9 cellular contexts compared by ENCODE assay signal in the genomic region with DNA sequence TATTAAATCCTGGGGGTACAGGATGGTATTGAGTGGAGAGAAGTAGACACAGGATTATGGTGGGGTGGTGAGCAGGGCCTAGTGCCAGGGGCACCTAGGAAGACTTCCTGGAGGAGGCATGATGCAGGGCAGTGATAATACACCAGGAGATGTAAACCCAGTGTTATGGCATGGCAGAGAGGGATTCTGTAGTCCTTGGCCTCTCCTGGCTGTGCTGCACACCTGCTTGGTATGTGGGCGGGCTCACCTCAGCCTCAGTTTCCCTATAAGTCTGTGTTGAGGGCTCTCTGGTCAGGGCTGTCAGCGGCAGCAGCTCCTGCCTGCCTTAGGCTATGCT. TPM values are rescaled to one million over a fixed set of nuclear protein-coding genes. Genes with fewer than 3 reads are reported as not detected.
A peak's percentile ranks its signal among the peaks of the same experiment; 100 is the strongest.
DNase-seq lines count a peak whose midpoint lies in the region; ATAC-seq and TF ChIP-seq lines count a peak whose summit lies in the region.
"Had no signal": no experiment of that assay in that cellular context is flagged by ENCODE, and none has a peak within 500 bp of the region (broad histone marks: within the 10 kb centered on the region; RNA-seq: fewer than 3 reads in every experiment).

No MANE protein-coding gene starts in this region.

- H3K27me3 ChIP-seq in SU-DHL-6 (ENCODE audit: low read length): no peaks in the 10 kb centered on the region

- H3F3A ChIP-seq in SU-DHL-6 (ENCODE audit: insufficient read depth): peaks cover 28% of the 10 kb centered on the region

- H3K27ac ChIP-seq in SU-DHL-6 (ENCODE audit: low read depth, low read length): peak overlapping the region; percentile 74

- peak overlapping the region; percentile 85 for H3K9ac ChIP-seq in SU-DHL-6 (ENCODE audit: low read length)

- ATAC-seq in stimulated activated naive B cell treated with anti-CD40 and anti-IgM and Interleukin-4, amounts not matched to agents 10 μg/mL and 1 μg/mL and 100 μg/mL, for 72 hours (replicated peaks): no peak
- ATAC-seq in GM18858 (IDR thresholded peaks at IDR 0.05; ENCODE audit: unreplicated experiment): no peak

- H3K4me1 Mint-ChIP-seq in activated CD4-positive, alpha-beta T cell treated with anti-CD3 and anti-CD28 coated beads, Interleukin-2, amount 10 ng/mL, durations not matched to agents 7 days and 5 days: peaks cover 42% of the 10 kb centered on the region
- H3K4me1 Mint-ChIP-seq in glutamatergic neuron (ENCODE audit: low read depth, unreplicated experiment): peaks cover 30% of the 10 kb centered on the region
- peaks cover 40 to 50% of the 10 kb centered on the region in 2 donors for H3K4me1 Mint-ChIP-seq in stimulated activated naive B cell treated with anti-CD40 and anti-IgM and Interleukin-4, amounts not matched to agents 10 μg/mL and 1 μg/mL and 100 μg/mL, for 72 hours

- H3K4me3 ChIP-seq in SU-DHL-6 (ENCODE audit: insufficient read depth, low read length, poor library complexity, severe bottlenecking): peak overlapping the region; percentile 89
- H3K4me3 ChIP-seq: skin epidermis had no signal

- H2AFZ ChIP-seq in SU-DHL-6 (ENCODE audit: low read depth, low read length, severe bottlenecking): no peak overlapping the region

- peak overlapping the region; percentile 94 for H3K4me2 ChIP-seq in SU-DHL-6 (ENCODE audit: low read depth, low read length, poor library complexity, severe bottlenecking)

- CTCF ChIA-PET in activated CD4-positive, alpha-beta T cell treated with anti-CD3 and anti-CD28 coated beads, Interleukin-2, amount 10 ng/mL, durations not matched to agents 7 days and 5 days (lab: Charles Lee): interaction anchor here (1.6 to 4.6 kb wide), 5 partner anchors 10 to 52 kb away, joined by 3 to 27 read pairs (median 21); a partner anchor contains a TSS

- peak overlapping the region; percentile 42 for H3K27ac Mint-ChIP-seq in activated CD4-positive, alpha-beta T cell treated with anti-CD3 and anti-CD28 coated beads, Interleukin-2, amount 10 ng/mL, durations not matched to agents 7 days and 5 days
- peak overlapping the region; percentile 100 for H3K27ac Mint-ChIP-seq in glutamatergic neuron (ENCODE audit: unreplicated experiment)
- peak overlapping the region; percentile 74 for H3K27ac Mint-ChIP-seq in stimulated activated naive B cell treated with anti-CD40 and anti-IgM and Interleukin-4, amounts not matched to agents 10 μg/mL and 1 μg/mL and 100 μg/mL, for 72 hours

- H3K9me2 ChIP-seq in SU-DHL-6 (replicated peaks; ENCODE audit: insufficient read depth, low read length): no peaks in the 10 kb centered on the region

- no peaks in the 10 kb centered on the region for H3K27me3 Mint-ChIP-seq in activated CD4-positive, alpha-beta T cell treated with anti-CD3 and anti-CD28 coated beads, Interleukin-2, amount 10 ng/mL, durations not matched to agents 7 days and 5 days
- H3K27me3 Mint-ChIP-seq in glutamatergic neuron (ENCODE audit: unreplicated experiment): peaks cover 14% of the 10 kb centered on the region
- H3K27me3 Mint-ChIP-seq in stimulated activated naive B cell treated with anti-CD40 and anti-IgM and Interleukin-4, amounts not matched to agents 10 μg/mL and 1 μg/mL and 100 μg/mL, for 72 hours: no peaks in the 10 kb centered on the region

- H3K4me3 Mint-ChIP-seq in activated CD4-positive, alpha-beta T cell treated with anti-CD3 and anti-CD28 coated beads, Interleukin-2, amount 10 ng/mL, durations not matched to agents 7 days and 5 days: peak overlapping the region; percentile 82
- peak overlapping the region; percentile 92 for H3K4me3 Mint-ChIP-seq in glutamatergic neuron (ENCODE audit: unreplicated experiment)
- peak overlapping the region; percentile 87 to 92 for H3K4me3 Mint-ChIP-seq in stimulated activated naive B cell treated with anti-CD40 and anti-IgM and Interleukin-4, amounts not matched to agents 10 μg/mL and 1 μg/mL and 100 μg/mL, for 72 hours

- DNase-seq in activated CD4-positive, alpha-beta T cell treated with anti-CD3 and anti-CD28 coated beads, Interleukin-2, amount 10 ng/mL, durations not matched to agents 7 days and 5 days: no peak
- no peak for DNase-seq in activated CD4-positive, alpha-beta T cell treated with anti-CD3 and anti-CD28 coated beads, Interleukin-2, amount 50 U/mL, for 1 hour
- no peak for DNase-seq in glutamatergic neuron
- no peak for DNase-seq in stimulated activated naive B cell treated with anti-CD40 and anti-IgM and Interleukin-4, amounts not matched to agents 10 μg/mL and 1 μg/mL and 100 μg/mL, for 72 hours
- no peak for DNase-seq in NCI-H524 treated with DMSO at 0.1 percent for 48 hours (lab: John Stamatoyannopoulos, UW)
- no peak for DNase-seq in GM13976 (ENCODE audit: low spot score)

- TF ChIP-seq CTCF in SU-DHL-6 (IDR thresholded peaks at IDR 0.05; ENCODE audit: insufficient read depth, low read length, poor library complexity, severe bottlenecking) (no peak), glutamatergic neuron (IDR thresholded peaks at IDR 0.05; ENCODE audit: partially characterized antibody, unreplicated experiment) (no peak), GM13976 (IDR thresholded peaks at IDR 0.05; ENCODE audit: borderline replicate concordance, control extremely low read depth, extremely low read depth, insufficient read depth, missing control alignments) (no peak)

- POLR2A ChIA-PET in activated CD4-positive, alpha-beta T cell treated with anti-CD3 and anti-CD28 coated beads, Interleukin-2, amount 10 ng/mL, durations not matched to agents 7 days and 5 days (lab: Charles Lee): no interaction called here

- H3K9me3 Mint-ChIP-seq in activated CD4-positive, alpha-beta T cell treated with anti-CD3 and anti-CD28 coated beads, Interleukin-2, amount 10 ng/mL, durations not matched to agents 7 days and 5 days: no peaks in the 10 kb centered on the region
- H3K9me3 Mint-ChIP-seq in glutamatergic neuron (ENCODE audit: unreplicated experiment): peaks cover 12% of the 10 kb centered on the region
- H3K9me3 Mint-ChIP-seq in stimulated activated naive B cell treated with anti-CD40 and anti-IgM and Interleukin-4, amounts not matched to agents 10 μg/mL and 1 μg/mL and 100 μg/mL, for 72 hours: peaks cover 0 to 3% of the 10 kb centered on the region in 2 donors

- in situ Hi-C loops in GM13976 (cut with MboI; ENCODE audit: low sequenced_read_pairs, unreplicated experiment): no loop called here

- no peaks in the 10 kb centered on the region for H3K36me3 ChIP-seq in SU-DHL-6 (ENCODE audit: low read length)

- peaks cover 8% of the 10 kb centered on the region for H3K36me3 Mint-ChIP-seq in activated CD4-positive, alpha-beta T cell treated with anti-CD3 and anti-CD28 coated beads, Interleukin-2, amount 10 ng/mL, durations not matched to agents 7 days and 5 days (ENCODE audit: low read depth)
- H3K36me3 Mint-ChIP-seq in glutamatergic neuron (ENCODE audit: unreplicated experiment): no peaks in the 10 kb centered on the region
- peaks cover 23 to 37% of the 10 kb centered on the region in 2 donors for H3K36me3 Mint-ChIP-seq in stimulated activated naive B cell treated with anti-CD40 and anti-IgM and Interleukin-4, amounts not matched to agents 10 μg/mL and 1 μg/mL and 100 μg/mL, for 72 hours

- peaks cover 3% of the 10 kb centered on the region; the same call in 1 of the 2 replicates for H4K20me1 ChIP-seq in SU-DHL-6 (ENCODE audit: low read depth, low read length)

- peaks cover 62% of the 10 kb centered on the region for H3K79me2 ChIP-seq in SU-DHL-6 (ENCODE audit: insufficient read depth, low read length)

- no peaks in the 10 kb centered on the region for H3K9me3 ChIP-seq in SU-DHL-6 (ENCODE audit: insufficient read depth, low read length)

RNA-seq across cellular contexts. Expression of a gene that starts 2.2 kb away (rescaled TPM):
- total RNA-seq in activated CD4-positive, alpha-beta T cell treated with anti-CD3 and anti-CD28 coated beads, Interleukin-2, amount 10 ng/mL, durations not matched to agents 7 days and 5 days: 10 to 100 TPM; 21.5 to 21.8 TPM
- 88.1 TPM for total RNA-seq in glutamatergic neuron (ENCODE audit: unreplicated experiment)

RNA-seq across cellular contexts. Expression of a gene that starts 14.8 kb away (rescaled TPM):
- 1,000 to 10,000 TPM; 1,140 to 1,273 TPM for total RNA-seq in activated CD4-positive, alpha-beta T cell treated with anti-CD3 and anti-CD28 coated beads, Interleukin-2, amount 10 ng/mL, durations not matched to agents 7 days and 5 days
- 50.7 TPM for total RNA-seq in glutamatergic neuron (ENCODE audit: unreplicated experiment)

RNA-seq across cellular contexts. Expression of a gene that starts 21.2 kb away (rescaled TPM):
- 100 to 1,000 TPM; 184 to 187 TPM for total RNA-seq in activated CD4-positive, alpha-beta T cell treated with anti-CD3 and anti-CD28 coated beads, Interleukin-2, amount 10 ng/mL, durations not matched to agents 7 days and 5 days
- total RNA-seq in glutamatergic neuron (ENCODE audit: unreplicated experiment): 12.7 TPM

RNA-seq across cellular contexts. Expression of a gene that starts 25.5 kb away (rescaled TPM):
- 10 to 100 TPM; 57.3 to 57.7 TPM for total RNA-seq in activated CD4-positive, alpha-beta T cell treated with anti-CD3 and anti-CD28 coated beads, Interleukin-2, amount 10 ng/mL, durations not matched to agents 7 days and 5 days
- 9.9 TPM for total RNA-seq in glutamatergic neuron (ENCODE audit: unreplicated experiment)

RNA-seq across cellular contexts. Expression of a gene that starts 36.2 kb away (rescaled TPM):
- 10 to 100 TPM; 44.1 to 53.5 TPM for total RNA-seq in activated CD4-positive, alpha-beta T cell treated with anti-CD3 and anti-CD28 coated beads, Interleukin-2, amount 10 ng/mL, durations not matched to agents 7 days and 5 days
- total RNA-seq in glutamatergic neuron (ENCODE audit: unreplicated experiment): 33.7 TPM

Comparison
In these comparisons a context has a peak if more than half of its experiments do, and no peak if none do; other contexts are left out.
1. H3K27ac Mint-ChIP-seq: peak in every context shown above with its lines; median percentile 100 in glutamatergic neuron; 74 in stimulated activated naive B cell treated with anti-CD40 and anti-IgM and Interleukin-4, amounts not matched to agents 10 μg/mL and 1 μg/mL and 100 μg/mL, for 72 hours; 42 in activated CD4-positive, alpha-beta T cell treated with anti-CD3 and anti-CD28 coated beads, Interleukin-2, amount 10 ng/mL, durations not matched to agents 7 days and 5 days.
2. RNA of a gene that starts 14.8 kb away (total RNA-seq): 1,140 to 1,273 TPM in activated CD4-positive, alpha-beta T cell treated with anti-CD3 and anti-CD28 coated beads, Interleukin-2, amount 10 ng/mL, durations not matched to agents 7 days and 5 days; 50.7 TPM in glutamatergic neuron (single experiment); every median in the first group is over 10 times any median in the second.
3. RNA of a gene that starts 21.2 kb away (total RNA-seq): 184 to 187 TPM in activated CD4-positive, alpha-beta T cell treated with anti-CD3 and anti-CD28 coated beads, Interleukin-2, amount 10 ng/mL, durations not matched to agents 7 days and 5 days; 12.7 TPM in glutamatergic neuron (single experiment); every median in the first group is over 10 times any median in the second.
4. Peak in every context shown above with its lines, with median percentiles within 50 percentile points of each other: H3K4me3 Mint-ChIP-seq.